8 cellular contexts compared by ENCODE assay signal in the genomic region with DNA sequence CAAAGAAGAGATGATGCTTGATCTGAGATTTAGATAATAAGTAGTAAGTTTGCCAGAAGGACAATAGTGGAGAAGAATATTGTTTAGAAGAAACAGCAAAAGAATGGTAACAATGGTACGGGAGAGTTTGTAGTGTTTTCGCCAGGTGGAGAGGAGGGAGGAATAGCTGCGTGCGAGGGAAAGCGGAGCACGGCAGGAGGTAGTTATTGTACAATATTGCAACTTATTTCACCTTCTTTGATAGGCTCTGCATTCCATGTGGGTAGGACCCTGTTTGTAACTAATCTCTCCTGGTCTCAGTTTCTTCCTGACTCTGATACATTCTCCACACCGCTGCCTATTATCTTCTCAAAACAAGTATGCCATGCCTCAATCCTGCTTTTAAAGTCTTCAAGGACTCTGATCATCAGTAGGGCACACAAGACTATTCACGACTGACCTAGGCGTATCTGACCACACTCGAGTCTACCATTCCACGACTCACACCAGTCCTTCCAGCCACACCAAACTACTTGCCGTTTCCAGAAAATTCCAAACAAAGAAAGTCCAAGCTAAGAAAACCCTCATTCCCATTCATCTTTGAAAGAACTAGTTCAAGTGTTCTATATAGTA. TPM values are rescaled to one million over a fixed set of nuclear protein-coding genes. Genes with fewer than 3 reads are reported as not detected.
DNase-seq lines count a peak whose midpoint lies in the region; FAIRE-seq and TF ChIP-seq lines count a peak whose summit lies in the region.

No MANE protein-coding gene starts in this region.

- H3K27me3 Mint-ChIP-seq in H9 (ENCODE audit: low read depth) (peaks cover 4% of the 10 kb centered on the region), glutamatergic neuron (ENCODE audit: unreplicated experiment) (peaks cover 3% of the 10 kb centered on the region)

- H3T11ph ChIP-seq in H9 (ENCODE audit: low read length): no peak overlapping the region

- WGBS in H9 (ENCODE audit: extremely low coverage, insufficient read length, low lambda C conversion rate): no CpG with 5 or more reads among the region's 12 CpGs

- no peak for FAIRE-seq in urothelium cell line (lab: Jason Lieb, UNC)

- no peak overlapping the region for H2BK20ac ChIP-seq in H9 (ENCODE audit: low read depth, low read length, poor library complexity, severe bottlenecking)

- TF ChIP-seq CTCF in H9 (conservative IDR thresholded peaks at IDR 0.05) (no peak), glutamatergic neuron (IDR thresholded peaks at IDR 0.05; ENCODE audit: partially characterized antibody, unreplicated experiment) (no peak)

- H3K36me3 Mint-ChIP-seq in H9 (ENCODE audit: insufficient read depth in 1 of 3, low read depth in 3 of 3): peaks cover 6 to 10% (median 9%) of the 10 kb centered on the region in 3 experiments; a peak in 5 of 7 replicates
- no peaks in the 10 kb centered on the region for H3K36me3 Mint-ChIP-seq in glutamatergic neuron (ENCODE audit: unreplicated experiment)

- peak overlapping the region; percentile 90 to 99 (median 99); a peak in 6 of 7 replicates for H3K27ac Mint-ChIP-seq in H9
- H3K27ac Mint-ChIP-seq in glutamatergic neuron (ENCODE audit: unreplicated experiment): peak overlapping the region; percentile 85

- H3K79me2 ChIP-seq in H9 (ENCODE audit: insufficient read depth, low read length): peaks cover 26% of the 10 kb centered on the region

- peaks cover 7% of the 10 kb centered on the region for H3K79me1 ChIP-seq in H9 (ENCODE audit: insufficient read depth, low read depth, low read length, poor library complexity, severe bottlenecking)

- no peaks in the 10 kb centered on the region for H3K4me1 ChIP-seq in H9 (ENCODE audit: insufficient read depth, low read length)

- DNase-seq in H9 (no peak), SW480 (ENCODE audit: low spot score) (peak; percentile 3), glutamatergic neuron (no peak), urothelium cell line (ENCODE audit: low spot score) (no peak), NCI-H187 treated with DMSO at 0.1 percent for 48 hours (lab: John Stamatoyannopoulos, UW) (no peak), NCI-H187 (lab: John Stamatoyannopoulos, UW) (no peak), NCI-H510A treated with DMSO at 0.1 percent for 48 hours (lab: John Stamatoyannopoulos, UW) (no peak)

- H3K27me3 ChIP-seq in H9 (ENCODE audit: insufficient read depth, low read length): no peaks in the 10 kb centered on the region

- no peak overlapping the region for H3K56ac ChIP-seq in H9 (ENCODE audit: insufficient read length, low read depth, low read length)

- peak overlapping the region; percentile 85 to 99 (median 94) for H3K4me3 ChIP-seq in skin epidermis

- H2BK5ac ChIP-seq in H9 (ENCODE audit: insufficient read length, low read length): no peak overlapping the region

- H3K27ac ChIP-seq in H9 (ENCODE audit: insufficient read length, low read depth, low read length) (no peak overlapping the region), skin epidermis (peak overlapping the region in 16 of 21 experiments; percentile 88 to 100 (median 97))

- H4K5ac ChIP-seq in H9 (ENCODE audit: insufficient read length, low read depth, low read length): no peak overlapping the region

- H2BK15ac ChIP-seq in H9 (ENCODE audit: low read depth, low read length): no peak overlapping the region

- peak overlapping the region; percentile 81 for H3K4me2 ChIP-seq in H9 (ENCODE audit: insufficient read depth, insufficient read length, low read length)

- H3K14ac ChIP-seq in H9 (ENCODE audit: insufficient read depth, low read length): 0 out of 2 replicates have a peak overlapping the region, but pooled peaks have one; percentile 13

- H3K18ac ChIP-seq in H9 (ENCODE audit: insufficient read length, low read depth, low read length): no peak overlapping the region

- H3K9me3 Mint-ChIP-seq in H9 (no peaks in the 10 kb centered on the region; a peak in 1 of 5 replicates), glutamatergic neuron (ENCODE audit: unreplicated experiment) (peaks cover 7% of the 10 kb centered on the region)

- no peak overlapping the region for H2AFZ ChIP-seq in H9 (ENCODE audit: low read length)

- H2BK120ac ChIP-seq in H9 (ENCODE audit: low read depth, low read length, poor library complexity, severe bottlenecking): no peak overlapping the region

- no peak overlapping the region for H3K23ac ChIP-seq in H9 (ENCODE audit: insufficient read length, low read depth, low read length)

- peaks cover 8% of the 10 kb centered on the region for H3K23me2 ChIP-seq in H9 (ENCODE audit: insufficient read length, low read depth, low read length, poor library complexity, severe bottlenecking)

- H3K9me3 ChIP-seq in H9 (ENCODE audit: control insufficient read depth, low read depth, low read length): no peaks in the 10 kb centered on the region

- H3K4me3 Mint-ChIP-seq in H9 (peak overlapping the region; percentile 98 to 99), glutamatergic neuron (ENCODE audit: unreplicated experiment) (peak overlapping the region; percentile 99)

- peak overlapping the region; percentile 93 for H3K9ac ChIP-seq in H9 (ENCODE audit: extremely low read depth, insufficient read length, low read length)

- H2AK5ac ChIP-seq in H9 (ENCODE audit: insufficient read length, low read length): no peak overlapping the region

- no peaks in the 10 kb centered on the region for H4K20me1 ChIP-seq in H9 (ENCODE audit: control insufficient read depth, insufficient read depth, insufficient read length)

- H4K91ac ChIP-seq in H9 (ENCODE audit: insufficient read length, low read depth, low read length): peak overlapping the region; percentile 54

- H2BK12ac ChIP-seq in H9 (ENCODE audit: insufficient read length, low read depth, low read length): no peak overlapping the region

- H4K8ac ChIP-seq in H9 (replicated peaks; ENCODE audit: insufficient read length, low read depth, low read length): no peak overlapping the region

- H3K4me1 Mint-ChIP-seq in H9 (peaks cover 10 to 11% of the 10 kb centered on the region in 2 experiments), glutamatergic neuron (ENCODE audit: low read depth, unreplicated experiment) (peaks cover 13% of the 10 kb centered on the region)

- no peak overlapping the region for H3K4ac ChIP-seq in H9 (ENCODE audit: low read depth, low read length)

RNA-seq across cellular contexts. Expression of a gene that starts 1.1 kb away (rescaled TPM):
- total RNA-seq in H9 (2021) (36.9 and 38.0 TPM in 2 replicates), glutamatergic neuron (ENCODE audit: unreplicated experiment) (26.8 TPM)

RNA-seq across cellular contexts. Expression of a gene that starts 21.4 kb away (rescaled TPM):
- total RNA-seq in H9 (2021) (22.7 and 24.5 TPM in 2 replicates), glutamatergic neuron (ENCODE audit: unreplicated experiment) (11.2 TPM)

RNA-seq across cellular contexts. Expression of a gene that starts 59.9 kb away (rescaled TPM):
- total RNA-seq in H9 (2021) (0.07 and 0.15 TPM in 2 replicates), glutamatergic neuron (ENCODE audit: unreplicated experiment) (48.7 TPM)

Comparison
In these comparisons a context has a peak if more than half of its experiments do, and no peak if none do; other contexts are left out.
1. RNA of a gene that starts 59.9 kb away (total RNA-seq): 48.7 TPM in glutamatergic neuron (single experiment); 0.07 to 0.15 TPM in H9; every median in the first group is over 10 times any median in the second.